ENCODE assay signal across 12 cellular contexts in the genomic region with DNA sequence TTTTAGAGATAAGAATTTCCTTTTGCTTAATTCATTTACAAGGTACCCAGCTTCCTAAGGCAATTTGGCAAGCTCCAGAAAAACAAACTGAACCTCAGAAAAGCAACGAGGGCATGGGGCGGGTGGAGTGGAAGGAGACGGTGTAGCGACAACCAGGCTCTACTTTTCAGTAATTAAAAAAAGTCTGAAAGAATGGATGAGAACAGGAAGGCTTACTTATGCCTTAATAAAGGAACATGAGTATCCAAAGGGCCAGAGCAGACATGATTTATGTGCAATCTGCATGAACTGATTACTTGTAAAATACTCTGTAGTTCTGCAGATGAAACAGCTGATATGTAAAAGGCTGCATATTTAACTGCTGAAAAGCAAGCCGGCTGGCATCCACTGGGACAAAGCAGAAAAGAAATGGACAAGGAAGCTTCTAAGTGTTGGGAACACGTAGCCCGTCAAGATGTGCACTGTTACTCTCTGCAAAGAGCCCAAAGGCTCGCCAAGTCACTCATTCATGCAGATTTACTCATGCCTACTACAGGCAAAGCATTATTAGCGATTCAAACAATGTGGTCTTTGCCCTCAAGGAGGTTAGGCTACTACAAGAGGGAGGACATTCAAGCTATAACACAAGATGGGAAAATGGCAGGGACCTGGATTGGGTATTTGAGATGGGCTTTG. TPM values are rescaled to one million over a fixed set of nuclear protein-coding genes. Genes with fewer than 3 reads are reported as not detected.
DNase-seq lines count a peak whose midpoint lies in the region; ATAC-seq and TF ChIP-seq lines count a peak whose summit lies in the region.
"Had no signal": no experiment of that assay in that cellular context is flagged by ENCODE, and none has a peak within 500 bp of the region (broad histone marks: within the 10 kb centered on the region; RNA-seq: fewer than 3 reads in every experiment).

No MANE protein-coding gene starts in this region.

- no peak for TF ChIP-seq EP300 in esophagus muscularis mucosa (IDR thresholded peaks at IDR 0.05)

- H3K9me3 ChIP-seq in esophagus muscularis mucosa = no peaks in the 10 kb centered on the region
- H3K9me3 ChIP-seq: testis had no signal

- no peaks in the 10 kb centered on the region for H3K27me3 ChIP-seq in esophagus muscularis mucosa
- H3K27me3 ChIP-seq: testis had no signal

- intact Hi-C loops in esophagus muscularis mucosa (cut with DNase I) = no loop called here

- peak overlapping the region; percentile 42 for H3K27ac Mint-ChIP-seq in activated CD8-positive, alpha-beta memory T cell treated with anti-CD3 and anti-CD28 coated beads, Interleukin-2, amount 10 ng/mL, durations not matched to agents 7 days and 5 days
- H3K27ac Mint-ChIP-seq in stimulated activated memory B cell treated with anti-CD40 and anti-IgM and Interleukin-4, amounts not matched to agents 10 μg/mL and 1 μg/mL and 100 μg/mL, for 72 hours = peak overlapping the region; percentile 46

- H3K36me3 ChIP-seq in esophagus muscularis mucosa = peaks cover 0 to 29% (median 17%) of the 10 kb centered on the region in 4 donors

- peak overlapping the region in 3 of 4 donors; percentile 4 to 16 (median 6) for H3K4me3 ChIP-seq in esophagus muscularis mucosa
- H3K4me3 ChIP-seq: testis had no signal

- CTCF ChIA-PET in activated CD8-positive, alpha-beta memory T cell treated with anti-CD3 and anti-CD28 coated beads, Interleukin-2, amount 10 ng/mL, durations not matched to agents 7 days and 5 days (lab: Charles Lee) = interaction anchor here (2.0 kb wide), 1 partner anchor 13 kb away, joined by 8 read pairs; no protein-coding TSS in a partner anchor

- H3K36me3 Mint-ChIP-seq in activated CD8-positive, alpha-beta memory T cell treated with anti-CD3 and anti-CD28 coated beads, Interleukin-2, amount 10 ng/mL, durations not matched to agents 7 days and 5 days = peaks cover 46% of the 10 kb centered on the region
- H3K36me3 Mint-ChIP-seq in stimulated activated memory B cell treated with anti-CD40 and anti-IgM and Interleukin-4, amounts not matched to agents 10 μg/mL and 1 μg/mL and 100 μg/mL, for 72 hours = peaks cover 83% of the 10 kb centered on the region

- WGBS in esophagus muscularis mucosa = 44% methylated on average over 9 of the region's 9 CpGs

- no peak overlapping the region for H3K4me3 Mint-ChIP-seq in activated CD8-positive, alpha-beta memory T cell treated with anti-CD3 and anti-CD28 coated beads, Interleukin-2, amount 10 ng/mL, durations not matched to agents 7 days and 5 days
- H3K4me3 Mint-ChIP-seq in stimulated activated memory B cell treated with anti-CD40 and anti-IgM and Interleukin-4, amounts not matched to agents 10 μg/mL and 1 μg/mL and 100 μg/mL, for 72 hours = no peak overlapping the region

- no peak for TF ChIP-seq POLR2A in esophagus muscularis mucosa (IDR thresholded peaks at IDR 0.05; ENCODE audit: low read depth)

- no peak for DNase-seq in activated CD8-positive, alpha-beta memory T cell treated with anti-CD3 and anti-CD28 coated beads, Interleukin-2, amount 10 ng/mL, durations not matched to agents 7 days and 5 days
- DNase-seq in activated CD8-positive, alpha-beta memory T cell treated with anti-CD3 and anti-CD28 coated beads for 24 hours = no peak
- DNase-seq in esophagus muscularis mucosa (ENCODE audit: extremely low spot score) (no peak), KG1 (lab: John Stamatoyannopoulos, UW) (no peak)
- DNase-seq: activated effector memory CD4-positive, alpha-beta T cell treated with anti-CD3 and anti-CD28 coated beads, Interleukin-2, amount 50 U/mL, for 16 hours; cerebellar nuclear complex; erythroblast; testis had no signal

- TF ChIP-seq CTCF in esophagus muscularis mucosa (IDR thresholded peaks at IDR 0.05) = no peak

- peak overlapping the region; percentile 27 to 71 (median 62) for H3K27ac ChIP-seq in esophagus muscularis mucosa (replicated peaks in 1 of 4)
- H3K27ac ChIP-seq: testis had no signal

- ATAC-seq in activated CD8-positive, alpha-beta memory T cell treated with anti-CD3 and anti-CD28 coated beads, Interleukin-2, amount 10 ng/mL, durations not matched to agents 7 days and 5 days = no peak
- ATAC-seq in SK-N-SH treated with all-trans-retinoic acid at 6 μM for 48 hours (peak; percentile 82), GM19324 (IDR thresholded peaks at IDR 0.05; ENCODE audit: low FRiP score, unreplicated experiment) (no peak), GM21526 (IDR thresholded peaks at IDR 0.05; ENCODE audit: low FRiP score, unreplicated experiment) (no peak)
- no peak for ATAC-seq in stimulated activated memory B cell treated with anti-CD40 and anti-IgM and Interleukin-4, amounts not matched to agents 10 μg/mL and 1 μg/mL and 100 μg/mL, for 72 hours

- peaks cover 18 to 72% (median 55%) of the 10 kb centered on the region in 4 donors for H3K4me1 ChIP-seq in esophagus muscularis mucosa
- H3K4me1 ChIP-seq: testis had no signal

- H3K4me1 Mint-ChIP-seq in activated CD8-positive, alpha-beta memory T cell treated with anti-CD3 and anti-CD28 coated beads, Interleukin-2, amount 10 ng/mL, durations not matched to agents 7 days and 5 days = peaks cover 56% of the 10 kb centered on the region
- peaks cover 71% of the 10 kb centered on the region for H3K4me1 Mint-ChIP-seq in stimulated activated memory B cell treated with anti-CD40 and anti-IgM and Interleukin-4, amounts not matched to agents 10 μg/mL and 1 μg/mL and 100 μg/mL, for 72 hours

- no peaks in the 10 kb centered on the region for H3K9me3 Mint-ChIP-seq in activated CD8-positive, alpha-beta memory T cell treated with anti-CD3 and anti-CD28 coated beads, Interleukin-2, amount 10 ng/mL, durations not matched to agents 7 days and 5 days (ENCODE audit: low read depth)
- H3K9me3 Mint-ChIP-seq in stimulated activated memory B cell treated with anti-CD40 and anti-IgM and Interleukin-4, amounts not matched to agents 10 μg/mL and 1 μg/mL and 100 μg/mL, for 72 hours = peaks cover 3% of the 10 kb centered on the region

- H3K27me3 Mint-ChIP-seq in activated CD8-positive, alpha-beta memory T cell treated with anti-CD3 and anti-CD28 coated beads, Interleukin-2, amount 10 ng/mL, durations not matched to agents 7 days and 5 days = no peaks in the 10 kb centered on the region
- H3K27me3 Mint-ChIP-seq in stimulated activated memory B cell treated with anti-CD40 and anti-IgM and Interleukin-4, amounts not matched to agents 10 μg/mL and 1 μg/mL and 100 μg/mL, for 72 hours = no peaks in the 10 kb centered on the region

TF ChIP-seq in SK-N-SH treated with all-trans-retinoic acid at 6 μM for 48 hours, 23 proteins besides CTCF, POLR2A, EP300 and RAD21:
- peak; percentile 56; the same call in 1 of the 2 replicates for TF ChIP-seq ISL1 (CRISPR knock-in tag; IDR thresholded peaks at IDR 0.05)
- TF ChIP-seq, protein P1, sequence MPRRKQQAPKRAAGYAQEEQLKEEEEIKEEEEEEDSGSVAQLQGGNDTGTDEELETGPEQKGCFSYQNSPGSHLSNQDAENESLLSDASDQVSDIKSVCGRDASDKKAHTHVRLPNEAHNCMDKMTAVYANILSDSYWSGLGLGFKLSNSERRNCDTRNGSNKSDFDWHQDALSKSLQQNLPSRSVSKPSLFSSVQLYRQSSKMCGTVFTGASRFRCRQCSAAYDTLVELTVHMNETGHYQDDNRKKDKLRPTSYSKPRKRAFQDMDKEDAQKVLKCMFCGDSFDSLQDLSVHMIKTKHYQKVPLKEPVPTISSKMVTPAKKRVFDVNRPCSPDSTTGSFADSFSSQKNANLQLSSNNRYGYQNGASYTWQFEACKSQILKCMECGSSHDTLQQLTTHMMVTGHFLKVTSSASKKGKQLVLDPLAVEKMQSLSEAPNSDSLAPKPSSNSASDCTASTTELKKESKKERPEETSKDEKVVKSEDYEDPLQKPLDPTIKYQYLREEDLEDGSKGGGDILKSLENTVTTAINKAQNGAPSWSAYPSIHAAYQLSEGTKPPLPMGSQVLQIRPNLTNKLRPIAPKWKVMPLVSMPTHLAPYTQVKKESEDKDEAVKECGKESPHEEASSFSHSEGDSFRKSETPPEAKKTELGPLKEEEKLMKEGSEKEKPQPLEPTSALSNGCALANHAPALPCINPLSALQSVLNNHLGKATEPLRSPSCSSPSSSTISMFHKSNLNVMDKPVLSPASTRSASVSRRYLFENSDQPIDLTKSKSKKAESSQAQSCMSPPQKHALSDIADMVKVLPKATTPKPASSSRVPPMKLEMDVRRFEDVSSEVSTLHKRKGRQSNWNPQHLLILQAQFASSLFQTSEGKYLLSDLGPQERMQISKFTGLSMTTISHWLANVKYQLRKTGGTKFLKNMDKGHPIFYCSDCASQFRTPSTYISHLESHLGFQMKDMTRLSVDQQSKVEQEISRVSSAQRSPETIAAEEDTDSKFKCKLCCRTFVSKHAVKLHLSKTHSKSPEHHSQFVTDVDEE (CRISPR knock-in tag; IDR thresholded peaks at IDR 0.05) = peak; percentile 47; the same call in 1 of the 2 replicates
- TF ChIP-seq GLIS3 (CRISPR knock-in tag; IDR thresholded peaks at IDR 0.05) = no peak
- 0 out of 2 replicates have a peak, but pooled peaks have one; percentile 31 for TF ChIP-seq ZNF70 (CRISPR knock-in tag; IDR thresholded peaks at IDR 0.05)
- 0 out of 2 replicates have a peak, but pooled peaks have one; percentile 22 for TF ChIP-seq PPARA (CRISPR knock-in tag; IDR thresholded peaks at IDR 0.05; ENCODE audit: borderline replicate concordance)

RNA-seq across cellular contexts. Expression of a gene that starts 18.5 kb away (rescaled TPM):
- 10 to 100 TPM; 78.0 to 96.7 TPM for total RNA-seq in activated CD8-positive, alpha-beta memory T cell treated with anti-CD3 and anti-CD28 coated beads, Interleukin-2, amount 10 ng/mL, durations not matched to agents 7 days and 5 days
- 100 to 1,000 TPM in 2 of 4 donors, 10 to 100 TPM in 2; 79.7 to 142 (median 104) TPM for total RNA-seq in esophagus muscularis mucosa
